Comparison of ENCODE assay signal across 14 cellular contexts in genomic region chr12:94205738-94206310, GRCh38. TPM values are rescaled to one million over a fixed set of nuclear protein-coding genes. Genes with fewer than 3 reads are reported as not detected.
A peak's percentile ranks its signal among the peaks of the same experiment; 100 is the strongest.
DNase-seq lines count a peak whose midpoint lies in the region; ATAC-seq, FAIRE-seq and TF ChIP-seq lines count a peak whose summit lies in the region.
"Had no signal": no experiment of that assay in that cellular context is flagged by ENCODE, and none has a peak within 500 bp of the region (broad histone marks: within the 10 kb centered on the region; RNA-seq: fewer than 3 reads in every experiment).

No MANE protein-coding gene starts in this region.

- DNase-seq in CD14-positive monocyte (ENCODE audit: low spot score), result no peak
- no peak for DNase-seq in GM12892 (ENCODE audit: insufficient read length)
- peak; percentile 24 for DNase-seq in activated CD4-positive, alpha-beta memory T cell treated with anti-CD3 and anti-CD28 coated beads, Interleukin-2, amount 10 ng/mL, durations not matched to agents 7 days and 5 days
- DNase-seq in islet precursor cell, result peak; percentile 35
- DNase-seq in WERI-Rb-1, result no peak
- DNase-seq in RWPE1 (ENCODE audit: low spot score), result no peak
- no peak for DNase-seq in NK-92 (lab: John Stamatoyannopoulos, UW; ENCODE audit: unreplicated experiment)
- DNase-seq in aorta, result no peak
- DNase-seq: NCI-H2171, PC-9, retina had no signal

- no peak for TF ChIP-seq CTCF in CD14-positive monocyte (IDR thresholded peaks at IDR 0.05)
- no peak for TF ChIP-seq CTCF in WERI-Rb-1 (IDR thresholded peaks at IDR 0.05; ENCODE audit: low read depth, low read length)
- no peak for TF ChIP-seq CTCF in RWPE1 (conservative IDR thresholded peaks at IDR 0.05; ENCODE audit: low read depth)

- intact Hi-C loops in CD14-positive monocyte (cut with micrococcal nuclease) (loop anchor here in 1 of 2 donors (5.0 kb wide), 2 partner anchors 34 to 59 kb away; partner anchors contain the start of gene PLXNC1), aorta (cut with DNase I) (no loop called here)

- CTCF ChIA-PET in activated CD4-positive, alpha-beta memory T cell treated with anti-CD3 and anti-CD28 coated beads, Interleukin-2, amount 10 ng/mL, durations not matched to agents 7 days and 5 days (lab: Charles Lee), result interaction anchor here (0.7 to 1.5 kb wide), 5 partner anchors 54 to 1411 kb away, joined by 3 to 7 read pairs (median 3); partner anchors contain the start of gene PLXNC1
- CTCF ChIA-PET in RWPE1 (lab: Yijun Ruan, JAX), result interaction anchor here (0.6 to 0.7 kb wide), 2 partner anchors 13 to 1930 kb away, joined by 4 to 6 read pairs; no protein-coding TSS in a partner anchor

- H3K4me1 Mint-ChIP-seq in CD14-positive monocyte, result peaks cover 67% of the 10 kb centered on the region
- peaks cover 74% of the 10 kb centered on the region for H3K4me1 Mint-ChIP-seq in activated CD4-positive, alpha-beta memory T cell treated with anti-CD3 and anti-CD28 coated beads, Interleukin-2, amount 10 ng/mL, durations not matched to agents 7 days and 5 days

- POLR2A ChIA-PET in activated CD4-positive, alpha-beta memory T cell treated with anti-CD3 and anti-CD28 coated beads, Interleukin-2, amount 10 ng/mL, durations not matched to agents 7 days and 5 days (lab: Charles Lee), result interaction anchor here (0.7 to 6.9 kb wide), 11 partner anchors 25 to 329 kb away, joined by 3 to 70 read pairs (median 5); partner anchors contain the start of gene PLXNC1
- POLR2A ChIA-PET in RWPE1 (lab: Yijun Ruan, JAX; ENCODE audit: low non-redundant PET), result no interaction called here

- H3K9me3 Mint-ChIP-seq in CD14-positive monocyte, result peaks cover 0 to 2% (median 0%) of the 10 kb centered on the region in 7 donors
- no peaks in the 10 kb centered on the region for H3K9me3 Mint-ChIP-seq in activated CD4-positive, alpha-beta memory T cell treated with anti-CD3 and anti-CD28 coated beads, Interleukin-2, amount 10 ng/mL, durations not matched to agents 7 days and 5 days

- peak; percentile 42 for FAIRE-seq in GM12892 (lab: Jason Lieb, UNC)
- FAIRE-seq: islet of Langerhans had no signal

- H3K9me3 ChIP-seq in WERI-Rb-1 (ENCODE audit: severe bottlenecking) (no peaks in the 10 kb centered on the region), aorta (ENCODE audit: control insufficient read depth, low read length) (no peaks in the 10 kb centered on the region)
- H3K9me3 ChIP-seq: gastroesophageal sphincter, HAP-1 had no signal

- H3K4me1 ChIP-seq in aorta (ENCODE audit: control insufficient read depth in 1 of 2, insufficient read depth in 2 of 2, low read length in 2 of 2), result peaks cover 0 to 3% of the 10 kb centered on the region in 2 donors

- H3K36me3 ChIP-seq in WERI-Rb-1 (no peaks in the 10 kb centered on the region), aorta (ENCODE audit: control insufficient read depth in 1 of 2, insufficient read depth in 2 of 2, low read length in 1 of 2) (no peaks in the 10 kb centered on the region)
- H3K36me3 ChIP-seq: gastroesophageal sphincter, HAP-1 had no signal

- H3K36me3 Mint-ChIP-seq in CD14-positive monocyte, result peaks cover 49 to 50% of the 10 kb centered on the region in 2 donors
- peaks cover 37% of the 10 kb centered on the region for H3K36me3 Mint-ChIP-seq in activated CD4-positive, alpha-beta memory T cell treated with anti-CD3 and anti-CD28 coated beads, Interleukin-2, amount 10 ng/mL, durations not matched to agents 7 days and 5 days (ENCODE audit: low read depth)

- H3K27ac Mint-ChIP-seq in CD14-positive monocyte, result peak overlapping the region; percentile 75 to 100 (median 86)
- H3K27ac Mint-ChIP-seq in activated CD4-positive, alpha-beta memory T cell treated with anti-CD3 and anti-CD28 coated beads, Interleukin-2, amount 10 ng/mL, durations not matched to agents 7 days and 5 days, result peak overlapping the region; percentile 96

- WGBS in aorta, 2 donors, result 90 to 92% methylated on average over 3 of the region's 3 CpGs

- no peaks in the 10 kb centered on the region for H3K27me3 Mint-ChIP-seq in CD14-positive monocyte (ENCODE audit: low read depth in 3 of 3)
- H3K27me3 Mint-ChIP-seq in activated CD4-positive, alpha-beta memory T cell treated with anti-CD3 and anti-CD28 coated beads, Interleukin-2, amount 10 ng/mL, durations not matched to agents 7 days and 5 days, result no peaks in the 10 kb centered on the region

- H3K4me3 Mint-ChIP-seq in CD14-positive monocyte, result peak overlapping the region in 1 of 2 donors; percentile 48
- H3K4me3 Mint-ChIP-seq in activated CD4-positive, alpha-beta memory T cell treated with anti-CD3 and anti-CD28 coated beads, Interleukin-2, amount 10 ng/mL, durations not matched to agents 7 days and 5 days, result peak overlapping the region; percentile 74

- TF ChIP-seq POLR2A in GM12892 (IDR thresholded peaks at IDR 0.05; ENCODE audit: low read depth, low read length), result no peak

- no peaks in the 10 kb centered on the region for H3K27me3 ChIP-seq in WERI-Rb-1 (ENCODE audit: insufficient read depth, low read depth, severe bottlenecking)
- no peaks in the 10 kb centered on the region for H3K27me3 ChIP-seq in aorta (ENCODE audit: control insufficient read depth in 1 of 2, insufficient read depth in 2 of 2, low read length in 1 of 2)
- H3K27me3 ChIP-seq: gastroesophageal sphincter had no signal

- H3K27ac ChIP-seq in WERI-Rb-1, result no peak overlapping the region
- H3K27ac ChIP-seq in RWPE1, result no peak overlapping the region
- no peak overlapping the region for H3K27ac ChIP-seq in aorta (ENCODE audit: low read depth in 1 of 2, low read length in 2 of 2)
- H3K27ac ChIP-seq: gastroesophageal sphincter, PC-9 had no signal

- no peak for ATAC-seq in aorta (ENCODE audit: low FRiP score)
- ATAC-seq: gastroesophageal sphincter had no signal

- H3K4me3 ChIP-seq in WERI-Rb-1 (ENCODE audit: low read depth, low read length), result no peak overlapping the region
- no peak overlapping the region for H3K4me3 ChIP-seq in aorta (ENCODE audit: low read length in 2 of 2)
- H3K4me3 ChIP-seq: gastroesophageal sphincter, HAP-1, PC-9 had no signal

RNA-seq across cellular contexts. Expression of gene PLXNC1, which starts 57.4 kb away (rescaled TPM):
- 10 to 100 TPM; 14.3 to 15.4 TPM for polyA plus RNA-seq in CD14-positive monocyte
- 14.3 TPM for polyA plus RNA-seq in GM12892 (2012; ENCODE audit: missing spikeins)
- total RNA-seq in activated CD4-positive, alpha-beta memory T cell treated with anti-CD3 and anti-CD28 coated beads, Interleukin-2, amount 10 ng/mL, durations not matched to agents 7 days and 5 days, result 10 to 100 TPM; 27.0 to 27.1 TPM
- 10 to 100 TPM in 1 of 2 donors, 1 to 10 TPM in 1; 7.5 to 26.8 TPM for total RNA-seq in aorta
- polyA plus RNA-seq in aorta, result 1 to 10 TPM; 1.2 to 3.4 TPM

Comparison
In these comparisons a context has a peak if more than half of its experiments do, and no peak if none do; other contexts are left out.
1. DNase-seq: peak in activated CD4-positive, alpha-beta memory T cell treated with anti-CD3 and anti-CD28 coated beads, Interleukin-2, amount 10 ng/mL, durations not matched to agents 7 days and 5 days (single experiment) and islet precursor cell (single experiment); none in CD14-positive monocyte (single experiment), GM12892 (single experiment), WERI-Rb-1 (single experiment), RWPE1 (single experiment), NK-92 (single experiment) and aorta (0 of 2).